Comparison of ENCODE assay signal across 8 cellular contexts in genomic region chr5:142323480-142324376, GRCh38. TPM values are rescaled to one million over a fixed set of nuclear protein-coding genes. Genes with fewer than 3 reads are reported as not detected.
DNase-seq lines count a peak whose midpoint lies in the region; ATAC-seq and TF ChIP-seq lines count a peak whose summit lies in the region.

No MANE protein-coding gene starts in this region.

- H3K27ac ChIP-seq in foreskin keratinocyte, result peak overlapping the region; percentile 60
- peak overlapping the region; percentile 95 for H3K27ac ChIP-seq in parathyroid adenoma

- H3K27me3 ChIP-seq in foreskin keratinocyte, result no peaks in the 10 kb centered on the region
- H3K27me3 ChIP-seq in parathyroid adenoma (ENCODE audit: control insufficient read depth, insufficient read depth, low read length), result no peaks in the 10 kb centered on the region

- H3K4me1 ChIP-seq in foreskin keratinocyte, result peaks cover 40% of the 10 kb centered on the region
- peaks cover 10% of the 10 kb centered on the region for H3K4me1 ChIP-seq in parathyroid adenoma

- peak overlapping the region; percentile 89 for H3K4me3 Mint-ChIP-seq in activated CD4-positive, alpha-beta T cell treated with anti-CD3 and anti-CD28 coated beads, Interleukin-2, amount 10 ng/mL, durations not matched to agents 24 days and 14 days
- peak overlapping the region; percentile 85 for H3K4me3 Mint-ChIP-seq in activated B cell treated with CpG ODN at 0.5 μM for 24 hours

- ATAC-seq in activated B cell treated with CpG ODN at 0.5 μM for 24 hours (ENCODE audit: low read depth) (no peak), foreskin keratinocyte (no peak), GM18519 (IDR thresholded peaks at IDR 0.05; ENCODE audit: low FRiP score, unreplicated experiment) (no peak)

- H3K4me3 ChIP-seq in parathyroid adenoma (ENCODE audit: low read depth, low read length), result peak overlapping the region; percentile 58

- TF ChIP-seq CTCF in activated B cell treated with CpG ODN at 0.5 μM for 24 hours (IDR thresholded peaks at IDR 0.05) (no peak), foreskin keratinocyte (conservative IDR thresholded peaks at IDR 0.05) (no peak), parathyroid adenoma (IDR thresholded peaks at IDR 0.05) (no peak), GM20000 (IDR thresholded peaks at IDR 0.05; ENCODE audit: extremely low read depth, missing control alignments) (no peak)

- peak overlapping the region; percentile 91 for H3K9ac ChIP-seq in parathyroid adenoma

- peak overlapping the region; percentile 98 for H2AFZ ChIP-seq in parathyroid adenoma

- DNase-seq in activated CD4-positive, alpha-beta T cell treated with anti-CD3 and anti-CD28 coated beads, Interleukin-2, amount 10 ng/mL, durations not matched to agents 24 days and 14 days, result peak; percentile 62
- no peak for DNase-seq in activated CD4-positive, alpha-beta T cell treated with anti-CD3 and anti-CD28 coated beads for 4 hours
- no peak for DNase-seq in activated B cell treated with CpG ODN at 0.5 μM for 24 hours
- DNase-seq in foreskin keratinocyte, result no peak
- DNase-seq in GM20000 (ENCODE audit: low spot score), result no peak
- DNase-seq in NAMALWA (ENCODE audit: low spot score), result no peak

- CTCF ChIA-PET in activated B cell treated with CpG ODN at 0.5 μM for 24 hours (lab: Charles Lee), result interaction anchor here (1.1 kb wide), 1 partner anchor 225 kb away, joined by 3 read pairs; no protein-coding TSS in a partner anchor

- H3K9me3 ChIP-seq in parathyroid adenoma (ENCODE audit: control insufficient read depth, low read length), result no peaks in the 10 kb centered on the region

- H3K27ac Mint-ChIP-seq in activated CD4-positive, alpha-beta T cell treated with anti-CD3 and anti-CD28 coated beads, Interleukin-2, amount 10 ng/mL, durations not matched to agents 24 days and 14 days, result no peak overlapping the region
- H3K27ac Mint-ChIP-seq in activated B cell treated with CpG ODN at 0.5 μM for 24 hours, result no peak overlapping the region

- H3K9me3 Mint-ChIP-seq in activated CD4-positive, alpha-beta T cell treated with anti-CD3 and anti-CD28 coated beads, Interleukin-2, amount 10 ng/mL, durations not matched to agents 24 days and 14 days, result no peaks in the 10 kb centered on the region
- H3K9me3 Mint-ChIP-seq in activated B cell treated with CpG ODN at 0.5 μM for 24 hours, result no peaks in the 10 kb centered on the region

- peaks cover 10% of the 10 kb centered on the region for H3K79me2 ChIP-seq in parathyroid adenoma

- H3K36me3 Mint-ChIP-seq in activated CD4-positive, alpha-beta T cell treated with anti-CD3 and anti-CD28 coated beads, Interleukin-2, amount 10 ng/mL, durations not matched to agents 24 days and 14 days (ENCODE audit: low read depth), result peaks cover 1% of the 10 kb centered on the region
- H3K36me3 Mint-ChIP-seq in activated B cell treated with CpG ODN at 0.5 μM for 24 hours (ENCODE audit: low read depth), result no peaks in the 10 kb centered on the region

- peaks cover 46% of the 10 kb centered on the region for H3K27me3 Mint-ChIP-seq in activated CD4-positive, alpha-beta T cell treated with anti-CD3 and anti-CD28 coated beads, Interleukin-2, amount 10 ng/mL, durations not matched to agents 24 days and 14 days
- H3K27me3 Mint-ChIP-seq in activated B cell treated with CpG ODN at 0.5 μM for 24 hours, result peaks cover 68% of the 10 kb centered on the region

- H3K4me2 ChIP-seq in parathyroid adenoma (ENCODE audit: low read length), result peak overlapping the region; percentile 82

- POLR2A ChIA-PET in activated B cell treated with CpG ODN at 0.5 μM for 24 hours (lab: Charles Lee), result interaction anchor here (0.5 to 1.2 kb wide), 2 partner anchors 21 to 97 kb away, joined by 3 read pairs; no protein-coding TSS in a partner anchor

- H3K36me3 ChIP-seq in parathyroid adenoma (ENCODE audit: control insufficient read depth, insufficient read depth, low read length), result no peaks in the 10 kb centered on the region

- H3K4me1 Mint-ChIP-seq in activated CD4-positive, alpha-beta T cell treated with anti-CD3 and anti-CD28 coated beads, Interleukin-2, amount 10 ng/mL, durations not matched to agents 24 days and 14 days, result peaks cover 38% of the 10 kb centered on the region
- H3K4me1 Mint-ChIP-seq in activated B cell treated with CpG ODN at 0.5 μM for 24 hours, result peaks cover 41% of the 10 kb centered on the region

- intact Hi-C loops in activated CD4-positive, alpha-beta T cell treated with anti-CD3 and anti-CD28 coated beads, Interleukin-2, amount 10 ng/mL, durations not matched to agents 24 days and 14 days (cut with micrococcal nuclease), result loop anchor here (2.0 to 10.0 kb wide), 2 partner anchors 169 to 225 kb away; no protein-coding TSS in a partner anchor
- intact Hi-C loops in activated B cell treated with CpG ODN at 0.5 μM for 24 hours (cut with micrococcal nuclease), result loop anchor here (1.0 to 10.0 kb wide), 3 partner anchors 96 to 221 kb away; no protein-coding TSS in a partner anchor

RNA-seq across cellular contexts. Expression of gene SPRY4, which starts 1.1 kb away (rescaled TPM):
- total RNA-seq in activated CD4-positive, alpha-beta T cell treated with anti-CD3 and anti-CD28 coated beads, Interleukin-2, amount 10 ng/mL, durations not matched to agents 24 days and 14 days, result 1.4 and 1.5 TPM in 2 replicates
- total RNA-seq in activated B cell treated with CpG ODN at 0.5 μM for 24 hours, result not detected in 2 replicates
- 25.6 and 31.6 TPM in 2 replicates for total RNA-seq in foreskin keratinocyte
- polyA plus RNA-seq in foreskin keratinocyte, result 8.3 and 8.9 TPM in 2 replicates

Comparison
In these comparisons a context has a peak if more than half of its experiments do, and no peak if none do; other contexts are left out.
1. RNA of gene SPRY4, which starts 1.1 kb away (total RNA-seq): 25.6 to 31.6 TPM in foreskin keratinocyte; 1.4 to 1.5 TPM in activated CD4-positive, alpha-beta T cell treated with anti-CD3 and anti-CD28 coated beads, Interleukin-2, amount 10 ng/mL, durations not matched to agents 24 days and 14 days and not detected in activated B cell treated with CpG ODN at 0.5 μM for 24 hours; every median in the first group is over 10 times any median in the second.